In genomic region chr18:10405014-10405493, GRCh38 we compare ENCODE assay signal across 29 cellular contexts. TPM values are rescaled to one million over a fixed set of nuclear protein-coding genes. Genes with fewer than 3 reads are reported as not detected.
DNase-seq lines count a peak whose midpoint lies in the region; ATAC-seq, FAIRE-seq and TF ChIP-seq lines count a peak whose summit lies in the region.
"Had no signal": no experiment of that assay in that cellular context is flagged by ENCODE, and none has a peak within 500 bp of the region (broad histone marks: within the 10 kb centered on the region; RNA-seq: fewer than 3 reads in every experiment).

No MANE protein-coding gene starts in this region.

- H3K4me3 ChIP-seq in SK-N-SH (ENCODE audit: low read depth in 2 of 2, low read length in 1 of 2), result no peak overlapping the region
- H3K4me3 ChIP-seq in K562, result no peak overlapping the region
- H3K4me3 ChIP-seq in hepatocyte, result no peak overlapping the region
- H3K4me3 ChIP-seq: esophagus squamous epithelium had no signal

- intact Hi-C loops in K562 (cut with micrococcal nuclease), result no loop called here
- intact Hi-C loops in sciatic nerve (cut with DNase I), result no loop called here

- H3K79me2 ChIP-seq in SK-N-SH (ENCODE audit: insufficient read depth) (no peaks in the 10 kb centered on the region), K562 (ENCODE audit: control insufficient read depth, insufficient read depth, low read length) (no peaks in the 10 kb centered on the region), hepatocyte (no peaks in the 10 kb centered on the region)
- H3K79me2 ChIP-seq: parathyroid adenoma had no signal

- in situ Hi-C loops in K562 (cut with MboI), result no loop called here

- no peak overlapping the region for H3K4me2 ChIP-seq in SK-N-SH
- no peak overlapping the region for H3K4me2 ChIP-seq in K562 (ENCODE audit: insufficient read depth, low read length)
- H3K4me2 ChIP-seq in hepatocyte, result peak overlapping the region; percentile 45

- FAIRE-seq in K562 (lab: Jason Lieb, UNC), result no peak

- no peak for TF ChIP-seq POLR2A in K562 (conservative IDR thresholded peaks at IDR 0.05)

- no peaks in the 10 kb centered on the region for H3K9me1 ChIP-seq in K562 (ENCODE audit: control insufficient read depth, insufficient read depth, low read length)

- H2AFZ ChIP-seq in SK-N-SH (ENCODE audit: low read depth) (no peak overlapping the region), K562 (ENCODE audit: low read depth, low read length) (no peak overlapping the region), hepatocyte (no peak overlapping the region)
- H2AFZ ChIP-seq: parathyroid adenoma had no signal

- no peaks in the 10 kb centered on the region for H3K9me2 ChIP-seq in SK-N-SH
- no peaks in the 10 kb centered on the region for H3K9me2 ChIP-seq in hepatocyte (replicated peaks; ENCODE audit: insufficient read depth)

- DNase-seq in SK-N-SH (peak; percentile 52), K562 (ENCODE audit: extremely low read depth in 1 of 4, low spot score in 3 of 4) (no peak), hepatocyte (ENCODE audit: low spot score) (no peak), sciatic nerve (ENCODE audit: low spot score) (no peak), CD1c-positive myeloid dendritic cell (ENCODE audit: extremely low spot score) (no peak), activated gamma-delta T cell treated with Interleukin-2 at 50 U/mL for 16 hours (no peak)
- DNase-seq: activated CD4-positive, alpha-beta T cell treated with anti-CD3 and anti-CD28 coated beads, Interleukin-2, amount 50 U/mL, for 1 hour; activated CD8-positive, alpha-beta memory T cell treated with anti-CD3 and anti-CD28 coated beads, Interleukin-2, amount 10 ng/mL, durations not matched to agents 7 days and 5 days; activated naive CD4-positive, alpha-beta T cell treated with anti-CD3 and anti-CD28 coated beads for 36 hours; activated T-cell treated with anti-CD3 and anti-CD28 coated beads, Interleukin-2, amount 50 U/mL, for 72 hours; AML-193; CD8-positive, alpha-beta memory T cell; cortex of kidney; endodermal cell; esophagus squamous epithelium; KG1; left colon; natural killer cell; NCI-H1694; NCI-H2171; NCI-H510A treated with DMSO at 0.1 percent for 48 hours; stimulated activated CD8-positive, alpha-beta memory T cell treated with anti-CD3 and anti-CD28 coated beads, Interleukin-4, amount 100 ng/mL, for 48 hours; T-helper 9 cell had no signal

- TF ChIP-seq EP300 in SK-N-SH (IDR thresholded peaks at IDR 0.05; ENCODE audit: borderline replicate concordance in 1 of 2, low read depth in 1 of 2, low read length in 1 of 2) (no peak), K562 (IDR thresholded peaks at IDR 0.05; ENCODE audit: low read length) (no peak)

- H4K20me1 ChIP-seq in SK-N-SH (ENCODE audit: insufficient read depth) (no peaks in the 10 kb centered on the region), K562 (replicated peaks; ENCODE audit: control insufficient read depth, insufficient read depth, low read length) (no peaks in the 10 kb centered on the region), hepatocyte (ENCODE audit: insufficient read depth, poor library complexity, severe bottlenecking) (no peaks in the 10 kb centered on the region)

- TF ChIP-seq CTCF in SK-N-SH (IDR thresholded peaks at IDR 0.05), result no peak
- TF ChIP-seq CTCF in K562 (IDR thresholded peaks at IDR 0.05 in 2 of 3, conservative IDR thresholded peaks at IDR 0.05 in 1 of 3; ENCODE audit: insufficient read depth in 2 of 3, low read depth in 1 of 3, low read length in 3 of 3), result no peak
- TF ChIP-seq CTCF in hepatocyte (IDR thresholded peaks at IDR 0.05; ENCODE audit: poor library complexity), result no peak

- CTCF ChIA-PET in SK-N-SH (lab: Yijun Ruan, JAX), result no interaction called here
- CTCF ChIA-PET in K562 (lab: Yijun Ruan, JAX; ENCODE audit: low intra/inter-chr PET ratio), result no interaction called here

- WGBS in SK-N-SH (ENCODE audit: low lambda C conversion rate), result 30% methylated on average over 10 of the region's 10 CpGs
- WGBS in K562 (ENCODE audit: insufficient coverage, low coverage, missing lambda C conversion rate), result 1% methylated on average over 10 of the region's 10 CpGs
- WGBS in hepatocyte (ENCODE audit: low lambda C conversion rate, missing lambda C conversion rate), result 51% methylated on average over 10 of the region's 10 CpGs

- no peaks in the 10 kb centered on the region for H3K36me3 ChIP-seq in SK-N-SH (replicated peaks in 1 of 2; ENCODE audit: control insufficient read depth in 1 of 2, insufficient read depth in 2 of 2, low read length in 1 of 2)
- H3K36me3 ChIP-seq in K562 (ENCODE audit: control insufficient read depth, insufficient read depth, low read length), result no peaks in the 10 kb centered on the region
- no peaks in the 10 kb centered on the region for H3K36me3 ChIP-seq in hepatocyte (replicated peaks; ENCODE audit: insufficient read depth, low read depth)
- H3K36me3 ChIP-seq: esophagus squamous epithelium had no signal

- H3K4me1 ChIP-seq in SK-N-SH (ENCODE audit: control insufficient read depth in 1 of 2, insufficient read depth in 2 of 2, low read depth in 1 of 2, low read length in 1 of 2) (peaks cover 5 to 9% of the 10 kb centered on the region in 2 experiments; a peak in 2 of 4 replicates), K562 (replicated peaks in 1 of 2; ENCODE audit: control insufficient read depth in 2 of 2, insufficient read depth in 2 of 2, low read length in 2 of 2) (no peaks in the 10 kb centered on the region), hepatocyte (ENCODE audit: insufficient read depth) (peaks cover 14% of the 10 kb centered on the region)
- H3K4me1 ChIP-seq: parathyroid adenoma had no signal

- no TSS peak for BruUV-seq in K562 (replicated peaks; lab: Mats Ljungman, UMichigan)

- H3K27me3 ChIP-seq in SK-N-SH (ENCODE audit: insufficient read depth) (peaks cover 4% of the 10 kb centered on the region; the same call in 1 of the 2 replicates), K562 (ENCODE audit: control insufficient read depth in 2 of 2, insufficient read depth in 2 of 2, low read length in 2 of 2) (peaks cover 21 to 40% of the 10 kb centered on the region in 2 experiments; a peak in 4 of 5 replicates), hepatocyte (no peaks in the 10 kb centered on the region)
- H3K27me3 ChIP-seq: esophagus squamous epithelium had no signal

- no peaks in the 10 kb centered on the region for H3F3A ChIP-seq in SK-N-SH (replicated peaks; ENCODE audit: insufficient read depth)

- no peak overlapping the region for H3K27ac ChIP-seq in SK-N-SH (ENCODE audit: low read depth in 2 of 2, low read length in 1 of 2)
- no peak overlapping the region for H3K27ac ChIP-seq in K562 (ENCODE audit: extremely low read depth, low read depth, low read length)
- H3K27ac ChIP-seq in hepatocyte, result no peak overlapping the region
- H3K27ac ChIP-seq: 22Rv1, parathyroid adenoma had no signal

- ATAC-seq in SK-N-SH treated with all-trans-retinoic acid at 6 μM for 48 hours (no peak), K562 (no peak), sciatic nerve (peak; percentile 83), HG03432 (IDR thresholded peaks at IDR 0.05; ENCODE audit: unreplicated experiment) (no peak)
- ATAC-seq: activated CD8-positive, alpha-beta memory T cell treated with anti-CD3 and anti-CD28 coated beads, Interleukin-2, amount 10 ng/mL, durations not matched to agents 7 days and 5 days; activated T-cell treated with anti-CD3 and anti-CD28 coated beads, Interleukin-2, amount 50 U/mL, for 72 hours; left colon; natural killer cell; WTC11 had no signal

- no peak overlapping the region for H3K9ac ChIP-seq in SK-N-SH
- H3K9ac ChIP-seq in K562 (ENCODE audit: insufficient read depth in 1 of 2, low read depth in 2 of 2, low read length in 2 of 2), result no peak overlapping the region
- H3K9ac ChIP-seq: parathyroid adenoma had no signal

- TF ChIP-seq RAD21 in SK-N-SH (IDR thresholded peaks at IDR 0.05; ENCODE audit: low read length) (no peak), K562 (CRISPR knock-in tag; conservative IDR thresholded peaks at IDR 0.05 in 1 of 2, IDR thresholded peaks at IDR 0.05 in 1 of 2) (no peak)

- H3K9me3 ChIP-seq in SK-N-SH (no peaks in the 10 kb centered on the region), K562 (replicated peaks; ENCODE audit: control insufficient read depth, insufficient read depth, low read depth, low read length) (no peaks in the 10 kb centered on the region), hepatocyte (ENCODE audit: low read depth) (no peaks in the 10 kb centered on the region)
- H3K9me3 ChIP-seq: esophagus squamous epithelium had no signal

- POLR2A ChIA-PET in SK-N-SH (lab: Yijun Ruan, JAX), result no interaction called here
- POLR2A ChIA-PET in K562 (lab: Yijun Ruan, JAX), result no interaction called here

TF ChIP-seq in SK-N-SH, 30 proteins besides CTCF, POLR2A, EP300 and RAD21:
- no peak for TF ChIP-seq FOSL2 (IDR thresholded peaks at IDR 0.05; ENCODE audit: borderline replicate concordance, low read depth)
TF ChIP-seq in SK-N-SH: peak in this region for 0.

TF ChIP-seq in SK-N-SH treated with all-trans-retinoic acid at 6 μM for 48 hours, 23 proteins besides CTCF, POLR2A, EP300 and RAD21 (continues in another document):
- no peak for TF ChIP-seq ZFP30 (CRISPR knock-in tag; IDR thresholded peaks at IDR 0.05)

RNA-seq across cellular contexts. Expression of gene APCDD1, which starts 49.4 kb away (rescaled TPM):
- polyA plus RNA-seq in SK-N-SH (2012; rRNA removed) (0.02 TPM in 1 of 2 replicates, not detected in the other), K562 (2011; rRNA removed) (not detected in 2 replicates), K562 (2014; fragmentation: Illumina TruSeq; extraction: Trizol) (not detected in 2 replicates), K562 (2014; fragmentation: Nextera tagmentation; extraction: Ambion mirVana) (not detected), K562 (2014; rRNA removed) (not detected in 2 replicates), hepatocyte (81.4 and 114 TPM in 2 replicates)
- polyA plus RNA-seq in SK-N-SH (2012; cell fraction: cytosol; rRNA removed), result 0.04 and 0.20 TPM in 2 replicates
- 0.06 TPM in 1 of 2 replicates, not detected in the other for polyA plus RNA-seq in SK-N-SH (2012; cell fraction: nucleus; rRNA removed)
- total RNA-seq in K562 (2011; cell fraction: chromatin; rRNA removed; ENCODE audit: low replicate concordance), result not detected in 2 replicates
- total RNA-seq in K562 (2011; cell fraction: nucleolus; rRNA removed), result not detected in 2 replicates
- not detected in 2 replicates for total RNA-seq in K562 (2011; cell fraction: nucleoplasm; rRNA removed)
- total RNA-seq in K562 (2014; rRNA removed) (not detected in 2 replicates), K562 (2014; rRNA removed; fragmentation: Illumina TruSeq; extraction: Trizol) (not detected in 2 replicates), K562 (2015; rRNA removed; fragmentation: Illumina TruSeq; extraction: Trizol) (not detected in 2 replicates), K562 (2021) (0.07 TPM in 1 of 2 replicates, not detected in the other), hepatocyte (69.6 and 80.8 TPM in 2 replicates), sciatic nerve (43.1 TPM)
- not detected in 2 replicates for polyA plus RNA-seq in K562 (2011; cell fraction: cytosol; rRNA removed)
- not detected in 2 replicates for polyA plus RNA-seq in K562 (2011; cell fraction: nucleus; rRNA removed)
- not detected in 2 replicates for polyA plus RNA-seq in K562 (2012)
- not detected in 2 replicates for polyA minus RNA-seq in K562 (2011; rRNA and poly(A)+ RNA removed)
- not detected in 2 replicates for polyA minus RNA-seq in K562 (2011; cell fraction: cytosol; rRNA and poly(A)+ RNA removed)
- polyA minus RNA-seq in K562 (2011; cell fraction: nucleus; rRNA and poly(A)+ RNA removed), result not detected in 2 replicates
- total RNA-seq: activated CD8-positive, alpha-beta memory T cell treated with anti-CD3 and anti-CD28 coated beads, Interleukin-2, amount 10 ng/mL, durations not matched to agents 7 days and 5 days; activated naive CD4-positive, alpha-beta T cell treated with anti-CD3 and anti-CD28 coated beads for 36 hours; activated T-cell treated with anti-CD3 and anti-CD28 coated beads, Interleukin-2, amount 50 U/mL, for 72 hours; CD8-positive, alpha-beta memory T cell; G401 had no signal
- polyA plus RNA-seq: CD8-positive, alpha-beta memory T cell had no signal

Comparison
In these comparisons a context has a peak if more than half of its experiments do, and no peak if none do; other contexts are left out.
1. RNA of gene APCDD1, which starts 49.4 kb away (total RNA-seq): 69.6 to 80.8 TPM in hepatocyte and 43.1 TPM in sciatic nerve (single experiment); 0.07 TPM in K562; every median in the first group is over 10 times any median in the second.